Comparison of ENCODE assay signal across 27 cellular contexts in genomic region chr3:64046527-64046926, GRCh38. TPM values are rescaled to one million over a fixed set of nuclear protein-coding genes. Genes with fewer than 3 reads are reported as not detected.
A peak's percentile ranks its signal among the peaks of the same experiment; 100 is the strongest.
DNase-seq lines count a peak whose midpoint lies in the region; FAIRE-seq lines count a peak whose summit lies in the region.
"Had no signal": no experiment of that assay in that cellular context is flagged by ENCODE, and none has a peak within 500 bp of the region (broad histone marks: within the 10 kb centered on the region; RNA-seq: fewer than 3 reads in every experiment).

No MANE protein-coding gene starts in this region.

- peak overlapping the region; percentile 27 for H3K27ac ChIP-seq in temporal lobe (ENCODE audit: low read depth, low read length)
- H3K27ac ChIP-seq: SJCRH30 had no signal

- FAIRE-seq in urothelium cell line (lab: Jason Lieb, UNC) = no peak
- FAIRE-seq: D721Med, GM12891, RCC 7860 had no signal

- DNase-seq in NCI-H1105 treated with DMSO at 0.1 percent for 48 hours (lab: John Stamatoyannopoulos, UW) = peak; percentile 31
- no peak for DNase-seq in NCI-H1105 (lab: John Stamatoyannopoulos, UW)
- peak; percentile 60 for DNase-seq in NCI-H2029 treated with DMSO at 0.1 percent for 48 hours (lab: John Stamatoyannopoulos, UW)
- DNase-seq in inferior parietal cortex (ENCODE audit: extremely low spot score) = peak; percentile 39
- DNase-seq in EL = no peak
- no peak for DNase-seq in stimulated activated CD4-positive, alpha-beta T cell treated with anti-CD3 and anti-CD28 coated beads, Interleukin-4, amount 100 ng/mL, for 1 hour
- DNase-seq in urothelium cell line (ENCODE audit: low spot score) = no peak
- DNase-seq: 8988T, AML-193, C1 segment of cervical spinal cord, DND-41, GOT3, HCEC 1CT, KBM-7, MM.1S, NCI-H1048, NCI-H2107, NCI-H2227 treated with DMSO at 0.1 percent for 48 hours, NCI-H510A, NCI-H748 treated with DMSO at 0.1 percent for 48 hours, OCI-M1, SJCRH30, T-helper 1 cell had no signal

RNA-seq across cellular contexts. Expression of gene PSMD6, which starts 23.2 kb away (rescaled TPM):
- total RNA-seq in temporal lobe = 44.0 TPM

Comparison
In these comparisons a context has a peak if more than half of its experiments do, and no peak if none do; other contexts are left out.
1. DNase-seq: peak in NCI-H1105 treated with DMSO at 0.1 percent for 48 hours (single experiment), NCI-H2029 treated with DMSO at 0.1 percent for 48 hours (single experiment) and inferior parietal cortex (single experiment); none in NCI-H1105 (single experiment), EL (single experiment), stimulated activated CD4-positive, alpha-beta T cell treated with anti-CD3 and anti-CD28 coated beads, Interleukin-4, amount 100 ng/mL, for 1 hour (single experiment) and urothelium cell line (single experiment).